Comparison of ENCODE assay signal across 1 cellular context in genomic region chr5:131630208-131630962, GRCh38.
A peak's percentile ranks its signal among the peaks of the same experiment; 100 is the strongest.
TF ChIP-seq lines count a peak whose summit lies in the region.

No MANE protein-coding gene starts in this region.

TF ChIP-seq in HepG2, 621 proteins besides CTCF, POLR2A, EP300 and RAD21 (continued from another document and continues in another):
- no peak for TF ChIP-seq ZXDC (CRISPR knock-in tag; IDR thresholded peaks at IDR 0.05)
- no peak for TF ChIP-seq ZBTB39 (CRISPR knock-in tag; IDR thresholded peaks at IDR 0.05)
- no peak for TF ChIP-seq SALL2 (CRISPR knock-in tag; IDR thresholded peaks at IDR 0.05)
- TF ChIP-seq ZNF441 (CRISPR knock-in tag; IDR thresholded peaks at IDR 0.05; ENCODE audit: borderline replicate concordance), result no peak
- TF ChIP-seq PAWR (CRISPR knock-in tag; IDR thresholded peaks at IDR 0.05; ENCODE audit: borderline replicate concordance), result no peak
- no peak for TF ChIP-seq PLRG1 (conservative IDR thresholded peaks at IDR 0.05)
- TF ChIP-seq AKNA (CRISPR knock-in tag; IDR thresholded peaks at IDR 0.05; ENCODE audit: borderline replicate concordance), result no peak
- TF ChIP-seq SOX13 (IDR thresholded peaks at IDR 0.05), result no peak; the same call in 1 of the 2 replicates
- peak in 1 of 2 experiments; percentile 83; a peak in 2 of 4 replicates for TF ChIP-seq SOX13 (CRISPR knock-in tag; conservative IDR thresholded peaks at IDR 0.05 in 1 of 2, IDR thresholded peaks at IDR 0.05 in 1 of 2)
- no peak for TF ChIP-seq PBX3 (CRISPR knock-in tag; IDR thresholded peaks at IDR 0.05; ENCODE audit: borderline replicate concordance)
- peak; percentile 53 for TF ChIP-seq SKI (IDR thresholded peaks at IDR 0.05; ENCODE audit: partially characterized antibody)
- TF ChIP-seq ZNF276 (CRISPR knock-in tag; IDR thresholded peaks at IDR 0.05; ENCODE audit: low read depth), result no peak
- no peak for TF ChIP-seq ZNF652 (CRISPR knock-in tag; IDR thresholded peaks at IDR 0.05; ENCODE audit: borderline replicate concordance, low read depth)
- TF ChIP-seq ZZZ3 (CRISPR knock-in tag; IDR thresholded peaks at IDR 0.05; ENCODE audit: borderline replicate concordance), result no peak
- TF ChIP-seq ARID3A (IDR thresholded peaks at IDR 0.05; ENCODE audit: low read depth, low read length), result peak; percentile 57; the same call in 1 of the 2 replicates
- TF ChIP-seq KLF9 (CRISPR knock-in tag; IDR thresholded peaks at IDR 0.05; ENCODE audit: low read depth), result no peak
- TF ChIP-seq MTERF4 (CRISPR knock-in tag; IDR thresholded peaks at IDR 0.05), result no peak
- TF ChIP-seq TOPORS (CRISPR knock-in tag; IDR thresholded peaks at IDR 0.05), result no peak
- TF ChIP-seq ZHX1 (CRISPR knock-in tag; IDR thresholded peaks at IDR 0.05; ENCODE audit: low read depth), result no peak
- TF ChIP-seq MZF1 (CRISPR knock-in tag; IDR thresholded peaks at IDR 0.05; ENCODE audit: borderline replicate concordance), result no peak
- TF ChIP-seq RBFOX2 (IDR thresholded peaks at IDR 0.05; ENCODE audit: low read depth, low read length), result no peak
- TF ChIP-seq POLR2AphosphoS5 (IDR thresholded peaks at IDR 0.05; ENCODE audit: low read depth, low read length), result no peak
- TF ChIP-seq ZBTB42 (CRISPR knock-in tag; IDR thresholded peaks at IDR 0.05), result no peak
- TF ChIP-seq RXRB (CRISPR knock-in tag; IDR thresholded peaks at IDR 0.05; ENCODE audit: borderline replicate concordance), result peak; percentile 49; the same call in 1 of the 2 replicates
- peak; percentile 44; the same call in 1 of the 2 replicates for TF ChIP-seq ZGPAT (CRISPR knock-in tag; IDR thresholded peaks at IDR 0.05)
- no peak for TF ChIP-seq SP140L (CRISPR knock-in tag; IDR thresholded peaks at IDR 0.05; ENCODE audit: borderline replicate concordance)
- TF ChIP-seq ZNF704 (CRISPR knock-in tag; IDR thresholded peaks at IDR 0.05; ENCODE audit: borderline replicate concordance), result no peak
- TF ChIP-seq SUZ12 (IDR thresholded peaks at IDR 0.05; ENCODE audit: low read depth, low read length), result no peak
- no peak for TF ChIP-seq ZNF143 (CRISPR knock-in tag; IDR thresholded peaks at IDR 0.05)
- TF ChIP-seq ZNF317 (CRISPR knock-in tag; IDR thresholded peaks at IDR 0.05), result no peak
- no peak for TF ChIP-seq ZNF614 (CRISPR knock-in tag; IDR thresholded peaks at IDR 0.05; ENCODE audit: borderline replicate concordance)
- no peak for TF ChIP-seq THAP8 (CRISPR knock-in tag; IDR thresholded peaks at IDR 0.05; ENCODE audit: borderline replicate concordance)
- TF ChIP-seq ZNF33A (CRISPR knock-in tag; IDR thresholded peaks at IDR 0.05; ENCODE audit: borderline replicate concordance), result no peak
- TF ChIP-seq ZMYM4 (CRISPR knock-in tag; IDR thresholded peaks at IDR 0.05), result peak; percentile 36; the same call in 1 of the 2 replicates
- TF ChIP-seq RARA (CRISPR knock-in tag; IDR thresholded peaks at IDR 0.05), result no peak
- no peak for TF ChIP-seq ZNF296 (CRISPR knock-in tag; conservative IDR thresholded peaks at IDR 0.05)
